In the genomic region with DNA sequence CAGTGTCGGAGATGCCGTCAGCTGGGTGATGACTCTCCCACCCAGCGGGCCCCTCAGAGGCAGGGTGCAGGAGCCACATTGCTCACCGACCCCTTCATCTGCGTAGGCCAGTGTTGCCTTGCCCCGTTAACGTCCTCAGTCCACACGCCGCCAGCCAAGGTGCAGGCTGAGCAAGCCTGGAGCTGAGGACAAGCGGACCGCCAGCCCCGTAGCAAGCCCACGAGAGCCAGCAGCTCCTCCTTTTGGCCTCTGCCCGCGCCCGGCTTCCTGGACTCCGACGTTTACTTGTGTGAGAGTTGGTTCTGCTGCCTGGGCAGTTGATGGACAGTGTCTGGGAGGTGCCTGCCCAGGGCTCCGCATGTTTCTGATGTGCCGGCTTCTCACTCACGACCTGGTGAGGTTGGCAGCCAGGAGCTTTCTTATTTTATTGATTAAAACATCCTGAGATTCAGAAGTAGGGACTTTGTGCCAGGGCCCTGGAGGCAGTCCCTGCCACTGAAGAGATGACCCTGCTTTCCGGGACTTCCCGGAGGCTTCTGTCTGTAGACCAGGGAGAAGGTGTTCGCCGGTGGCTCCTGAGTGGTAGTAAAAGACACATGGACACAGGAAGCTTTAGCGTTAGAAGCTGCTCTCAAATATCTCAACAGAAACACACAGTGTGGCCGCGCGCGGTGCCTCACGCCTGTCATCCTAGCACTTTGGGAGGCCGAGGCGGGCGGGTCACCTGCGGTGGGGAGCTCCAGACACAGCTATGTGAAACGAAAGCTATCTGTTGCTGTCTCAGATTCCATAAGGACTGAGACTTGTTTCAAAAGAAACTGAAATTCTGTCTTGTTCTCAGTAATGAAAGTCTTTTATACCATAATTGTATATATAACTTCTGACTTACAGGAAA, we compare ENCODE assay signal across 12 cellular contexts.
DNase-seq lines count a peak whose midpoint lies in the region; ATAC-seq and TF ChIP-seq lines count a peak whose summit lies in the region.
"Had no signal": no experiment of that assay in that cellular context is flagged by ENCODE, and none has a peak within 500 bp of the region (broad histone marks: within the 10 kb centered on the region; RNA-seq: fewer than 3 reads in every experiment).

No MANE protein-coding gene starts in this region.

- CTCF ChIA-PET in HEK293 (lab: Yijun Ruan, JAX) = no interaction called here

- POLR2A ChIA-PET in HEK293 (lab: Yijun Ruan, JAX) = interaction anchor here (0.6 to 2.1 kb wide), 6 partner anchors 23 to 590 kb away, joined by 3 to 9 read pairs (median 3); a partner anchor contains a TSS

- TF ChIP-seq CTCF in HEK293 (tag by site-specific recombination; IDR thresholded peaks at IDR 0.05) = no peak
- TF ChIP-seq CTCF in nephron progenitor cell (IDR thresholded peaks at IDR 0.05) = no peak

- H3K4me3 ChIP-seq in HEK293 (ENCODE audit: low read depth, low read length) = no peak overlapping the region

- peaks cover 54% of the 10 kb centered on the region for H3K36me3 Mint-ChIP-seq in central memory CD8-positive, alpha-beta T cell (ENCODE audit: insufficient read depth)
- peaks cover 17% of the 10 kb centered on the region for H3K36me3 Mint-ChIP-seq in nephron progenitor cell (ENCODE audit: low read depth)

- no peaks in the 10 kb centered on the region for H3K9me3 ChIP-seq in HEK293 (ENCODE audit: control insufficient read depth, insufficient read depth, low read depth, low read length)

- no peak for ATAC-seq in central memory CD8-positive, alpha-beta T cell (replicated peaks; ENCODE audit: extremely low read depth, poor library complexity, severe bottlenecking)
- ATAC-seq in HG03159 (IDR thresholded peaks at IDR 0.05; ENCODE audit: unreplicated experiment) = no peak
- ATAC-seq in GM19324 (IDR thresholded peaks at IDR 0.05; ENCODE audit: low FRiP score, unreplicated experiment) = no peak
- ATAC-seq: esophagus mucosa; stimulated activated naive B cell treated with anti-CD40 and anti-IgM and Interleukin-4, amounts not matched to agents 10 μg/mL and 1 μg/mL and 100 μg/mL, for 72 hours had no signal

- H3K4me1 Mint-ChIP-seq in central memory CD8-positive, alpha-beta T cell = peaks cover 78% of the 10 kb centered on the region
- peaks cover 81% of the 10 kb centered on the region for H3K4me1 Mint-ChIP-seq in nephron progenitor cell

- peak overlapping the region; percentile 44 for H3K27ac Mint-ChIP-seq in central memory CD8-positive, alpha-beta T cell (ENCODE audit: low read depth)
- H3K27ac Mint-ChIP-seq in nephron progenitor cell = peak overlapping the region; percentile 32
- H3K27ac Mint-ChIP-seq: stimulated activated naive B cell treated with anti-CD40 and anti-IgM and Interleukin-4, amounts not matched to agents 10 μg/mL and 1 μg/mL and 100 μg/mL, for 72 hours had no signal

- H3K4me1 ChIP-seq in HEK293 (ENCODE audit: control insufficient read depth, insufficient read depth, low read length) = peaks cover 31% of the 10 kb centered on the region

- peaks cover 8 to 75% of the 10 kb centered on the region in 2 experiments; a peak in 2 of 3 replicates for H3K36me3 ChIP-seq in HEK293 (ENCODE audit: control insufficient read depth in 2 of 2, insufficient read depth in 1 of 2, low read length in 2 of 2)

- no peaks in the 10 kb centered on the region for H3K27me3 Mint-ChIP-seq in central memory CD8-positive, alpha-beta T cell
- no peaks in the 10 kb centered on the region for H3K27me3 Mint-ChIP-seq in nephron progenitor cell (ENCODE audit: low read depth, poor library complexity)
- H3K27me3 Mint-ChIP-seq: stimulated activated naive B cell treated with anti-CD40 and anti-IgM and Interleukin-4, amounts not matched to agents 10 μg/mL and 1 μg/mL and 100 μg/mL, for 72 hours had no signal

- peak; percentile 10 for DNase-seq in CD1c-positive myeloid dendritic cell (ENCODE audit: extremely low spot score)
- DNase-seq in central memory CD8-positive, alpha-beta T cell (ENCODE audit: low spot score in 2 of 2) = no peak
- no peak for DNase-seq in nephron progenitor cell
- no peak for DNase-seq in NCI-H748 (lab: John Stamatoyannopoulos, UW; ENCODE audit: unreplicated experiment)
- no peak for DNase-seq in DMS79 treated with DMSO at 0.1 percent for 48 hours (lab: John Stamatoyannopoulos, UW)
- DNase-seq: activated CD4-positive, alpha-beta T cell treated with anti-CD3 and anti-CD28 coated beads, Interleukin-2, amount 50 U/mL, for 4 hours; NCI-H1105 treated with DMSO at 0.1 percent for 48 hours; stimulated activated naive B cell treated with anti-CD40 and anti-IgM and Interleukin-4, amounts not matched to agents 10 μg/mL and 1 μg/mL and 100 μg/mL, for 72 hours had no signal

- no peaks in the 10 kb centered on the region for H3K9me3 Mint-ChIP-seq in central memory CD8-positive, alpha-beta T cell
- no peaks in the 10 kb centered on the region for H3K9me3 Mint-ChIP-seq in nephron progenitor cell
- H3K9me3 Mint-ChIP-seq: stimulated activated naive B cell treated with anti-CD40 and anti-IgM and Interleukin-4, amounts not matched to agents 10 μg/mL and 1 μg/mL and 100 μg/mL, for 72 hours had no signal

- H3K27ac ChIP-seq in HEK293 (ENCODE audit: extremely low read depth, low read depth, low read length) = peak overlapping the region; percentile 43; the same call in 1 of the 2 replicates

- H3K4me3 Mint-ChIP-seq in central memory CD8-positive, alpha-beta T cell = peak overlapping the region; percentile 94
- no peak overlapping the region for H3K4me3 Mint-ChIP-seq in nephron progenitor cell
- H3K4me3 Mint-ChIP-seq: stimulated activated naive B cell treated with anti-CD40 and anti-IgM and Interleukin-4, amounts not matched to agents 10 μg/mL and 1 μg/mL and 100 μg/mL, for 72 hours had no signal

TF ChIP-seq in HEK293, 187 proteins besides CTCF, POLR2A, EP300 and RAD21:
- TF ChIP-seq ZNF600 (tag by site-specific recombination; IDR thresholded peaks at IDR 0.05) (peak; percentile 26; the same call in 1 of the 2 replicates), SCRT2 (tag by site-specific recombination; IDR thresholded peaks at IDR 0.05) (peak; percentile 41; the same call in 1 of the 2 replicates), ZNF121 (tag by site-specific recombination; IDR thresholded peaks at IDR 0.05) (no peak), OSR2 (tag by site-specific recombination; IDR thresholded peaks at IDR 0.05) (no peak)
